ENCODE assay signal across 21 cellular contexts in the genomic region with DNA sequence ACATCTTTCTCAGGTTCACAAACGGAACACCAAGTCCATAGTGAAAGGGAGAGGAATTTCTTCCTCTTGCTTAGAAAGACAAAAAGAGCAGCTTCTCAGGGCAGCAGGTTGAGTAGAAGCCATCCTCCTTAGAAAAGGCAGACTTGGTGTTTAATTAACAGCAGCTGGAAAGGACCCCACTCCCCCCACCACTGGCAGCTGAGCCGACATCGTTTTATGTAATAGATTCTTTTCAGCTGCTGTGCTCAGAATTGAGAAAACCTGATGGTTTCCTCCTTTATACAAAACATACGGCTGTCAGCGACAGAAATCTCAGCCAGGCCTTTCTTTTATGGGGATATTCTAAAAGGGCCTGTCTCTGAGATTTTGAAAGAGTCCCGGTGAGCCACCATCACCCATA. TPM values are rescaled to one million over a fixed set of nuclear protein-coding genes. Genes with fewer than 3 reads are reported as not detected.
DNase-seq lines count a peak whose midpoint lies in the region; ATAC-seq and TF ChIP-seq lines count a peak whose summit lies in the region.
"Had no signal": no experiment of that assay in that cellular context is flagged by ENCODE, and none has a peak within 500 bp of the region (broad histone marks: within the 10 kb centered on the region; RNA-seq: fewer than 3 reads in every experiment).

No MANE protein-coding gene starts in this region.

- H3K27me3 Mint-ChIP-seq in activated T-cell treated with anti-CD3 and anti-CD28 coated beads, Interleukin-2, amount 50 U/mL, for 4 hours (ENCODE audit: low read depth): no peaks in the 10 kb centered on the region
- H3K27me3 Mint-ChIP-seq in activated T-cell treated with anti-CD3 and anti-CD28 coated beads, Interleukin-2, amount 50 U/mL, for 24 hours: peaks cover 3% of the 10 kb centered on the region
- H3K27me3 Mint-ChIP-seq in endodermal cell (ENCODE audit: insufficient read depth): no peaks in the 10 kb centered on the region

- peaks cover 49% of the 10 kb centered on the region for H3K4me1 Mint-ChIP-seq in activated T-cell treated with anti-CD3 and anti-CD28 coated beads, Interleukin-2, amount 50 U/mL, for 4 hours (ENCODE audit: low read depth)
- H3K4me1 Mint-ChIP-seq in activated T-cell treated with anti-CD3 and anti-CD28 coated beads, Interleukin-2, amount 50 U/mL, for 24 hours (ENCODE audit: low read depth): peaks cover 64% of the 10 kb centered on the region
- peaks cover 37% of the 10 kb centered on the region for H3K4me1 Mint-ChIP-seq in endodermal cell

- no peaks in the 10 kb centered on the region for H3K9me3 Mint-ChIP-seq in activated T-cell treated with anti-CD3 and anti-CD28 coated beads, Interleukin-2, amount 50 U/mL, for 4 hours
- H3K9me3 Mint-ChIP-seq in activated T-cell treated with anti-CD3 and anti-CD28 coated beads, Interleukin-2, amount 50 U/mL, for 24 hours: no peaks in the 10 kb centered on the region
- no peaks in the 10 kb centered on the region for H3K9me3 Mint-ChIP-seq in endodermal cell

- H3K27ac ChIP-seq in endodermal cell (ENCODE audit: low read depth, low read length): peak overlapping the region; percentile 51
- H3K27ac ChIP-seq: brain microvascular endothelial cell, colonic mucosa, right atrium auricular region, suprapubic skin had no signal

- no peak for TF ChIP-seq CTCF in endodermal cell (conservative IDR thresholded peaks at IDR 0.05)

- 60 to 86% methylated on average over 1 to 6 of the region's 6 CpGs for WGBS in endodermal cell (ENCODE audit: insufficient coverage in 1 of 2, insufficient read length in 1 of 2), 2 experiments

- no peaks in the 10 kb centered on the region for H3K27me3 ChIP-seq in endodermal cell (ENCODE audit: control insufficient read depth, insufficient read depth, low read length, poor library complexity, severe bottlenecking)
- H3K27me3 ChIP-seq: colonic mucosa, right atrium auricular region, suprapubic skin had no signal

- no peaks in the 10 kb centered on the region for H3K36me3 ChIP-seq in endodermal cell (ENCODE audit: control insufficient read depth, insufficient read depth, low read length)
- H3K36me3 ChIP-seq: brain microvascular endothelial cell, colonic mucosa, right atrium auricular region, suprapubic skin had no signal

- no peak for ATAC-seq in activated T-cell treated with anti-CD3 and anti-CD28 coated beads, Interleukin-2, amount 50 U/mL, for 4 hours
- ATAC-seq: left lobe of liver, Right ventricle myocardium inferior had no signal

- H3K4me3 ChIP-seq in endodermal cell (ENCODE audit: low read length): no peak overlapping the region
- H3K4me3 ChIP-seq: colonic mucosa, right atrium auricular region, suprapubic skin had no signal

- no peak overlapping the region for H3K27ac Mint-ChIP-seq in activated T-cell treated with anti-CD3 and anti-CD28 coated beads, Interleukin-2, amount 50 U/mL, for 24 hours
- H3K27ac Mint-ChIP-seq in endodermal cell: no peak overlapping the region
- H3K27ac Mint-ChIP-seq: T-helper 1 cell treated with Interleukin-12 subunit alpha and Interleukin-12 subunit beta and Interleukin-4 antibody, amounts not matched to agents 30 μg/mL and 1 μg/mL, for 36 hours had no signal

- H3K4me3 Mint-ChIP-seq in activated T-cell treated with anti-CD3 and anti-CD28 coated beads, Interleukin-2, amount 50 U/mL, for 4 hours: peak overlapping the region; percentile 21
- H3K4me3 Mint-ChIP-seq in activated T-cell treated with anti-CD3 and anti-CD28 coated beads, Interleukin-2, amount 50 U/mL, for 24 hours: no peak overlapping the region
- H3K4me3 Mint-ChIP-seq in endodermal cell: no peak overlapping the region
- H3K4me3 Mint-ChIP-seq: T-helper 1 cell treated with Interleukin-12 subunit alpha and Interleukin-12 subunit beta and Interleukin-4 antibody, amounts not matched to agents 30 μg/mL and 1 μg/mL, for 36 hours had no signal

- H3K9me3 ChIP-seq in endodermal cell (ENCODE audit: control insufficient read depth, low read length): no peaks in the 10 kb centered on the region
- H3K9me3 ChIP-seq: colonic mucosa, right atrium auricular region, suprapubic skin had no signal

- no peak for DNase-seq in activated T-cell treated with anti-CD3 and anti-CD28 coated beads, Interleukin-2, amount 50 U/mL, for 4 hours
- no peak for DNase-seq in activated T-cell treated with anti-CD3 and anti-CD28 coated beads, Interleukin-2, amount 50 U/mL, for 24 hours
- DNase-seq in NCI-H69 (lab: John Stamatoyannopoulos, UW) (peak; percentile 30), endodermal cell (no peak), retina (peak; percentile 40), NCI-H1105 treated with DMSO at 0.1 percent for 48 hours (lab: John Stamatoyannopoulos, UW) (no peak), HCEC 1CT (no peak), putamen (ENCODE audit: low spot score) (no peak)
- DNase-seq: activated CD8-positive, alpha-beta memory T cell treated with anti-CD3 and anti-CD28 coated beads, Interleukin-2, amount 50 U/mL, for 4 hours; brain microvascular endothelial cell; C1 segment of cervical spinal cord; colonic mucosa; DMS 273 treated with DMSO at 0.1 percent for 48 hours; NCI-H1105; occipital lobe; stimulated activated CD4-positive, alpha-beta T cell treated with anti-CD3 and anti-CD28 coated beads, Interleukin-15, amount 100 ng/mL, for 24 hours had no signal

- peaks cover 5% of the 10 kb centered on the region for H3K36me3 Mint-ChIP-seq in activated T-cell treated with anti-CD3 and anti-CD28 coated beads, Interleukin-2, amount 50 U/mL, for 4 hours (ENCODE audit: insufficient read depth)
- peaks cover 4% of the 10 kb centered on the region for H3K36me3 Mint-ChIP-seq in activated T-cell treated with anti-CD3 and anti-CD28 coated beads, Interleukin-2, amount 50 U/mL, for 24 hours (ENCODE audit: low read depth)
- no peaks in the 10 kb centered on the region for H3K36me3 Mint-ChIP-seq in endodermal cell (ENCODE audit: low read depth)

- H3K4me1 ChIP-seq in endodermal cell (ENCODE audit: control insufficient read depth, insufficient read depth, low read length): peaks cover 4% of the 10 kb centered on the region
- H3K4me1 ChIP-seq: suprapubic skin had no signal

- H3K9ac ChIP-seq in endodermal cell (ENCODE audit: extremely low read depth, low read length, poor library complexity, severe bottlenecking): no peak overlapping the region

RNA-seq across cellular contexts. Expression of a gene that starts 49.8 kb away (rescaled TPM):
- total RNA-seq in activated T-cell treated with anti-CD3 and anti-CD28 coated beads, Interleukin-2, amount 50 U/mL, for 4 hours: 1 to 10 TPM; 2.7 to 5.7 (median 3.1) TPM
- total RNA-seq in endodermal cell: 1 to 10 TPM; 2.2 to 4.3 TPM
- polyA plus RNA-seq in endodermal cell (2013, experiment 1 of 2): 8.0 TPM
- polyA plus RNA-seq in endodermal cell (2013, experiment 2 of 2): 6.9 TPM

Comparison
In these comparisons a context has a peak if more than half of its experiments do, and no peak if none do; other contexts are left out.
1. DNase-seq: peak in NCI-H69 (single experiment) and retina (single experiment); none in activated T-cell treated with anti-CD3 and anti-CD28 coated beads, Interleukin-2, amount 50 U/mL, for 4 hours (single experiment), activated T-cell treated with anti-CD3 and anti-CD28 coated beads, Interleukin-2, amount 50 U/mL, for 24 hours (single experiment), endodermal cell (single experiment), NCI-H1105 treated with DMSO at 0.1 percent for 48 hours (single experiment), HCEC 1CT (single experiment) and putamen (single experiment).